ENCODE assay signal across 8 cellular contexts in the genomic region with DNA sequence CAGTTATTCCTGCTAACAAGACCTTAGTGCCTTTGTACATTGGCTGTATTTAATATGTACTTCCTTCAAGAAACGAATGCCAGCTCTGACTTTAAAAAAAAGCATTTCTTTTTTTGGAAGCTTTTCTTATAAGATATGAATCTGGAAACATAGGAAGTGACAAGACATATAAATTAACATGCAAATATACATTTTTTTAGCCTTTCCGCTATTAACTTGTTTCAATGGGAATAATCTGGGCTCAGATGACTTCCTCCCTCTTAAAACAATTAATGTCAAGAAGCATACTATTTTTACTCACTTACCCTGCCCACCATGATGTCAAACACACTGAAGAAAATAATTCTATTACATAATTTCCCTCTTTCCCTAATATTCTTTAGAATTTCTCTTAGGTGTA. TPM values are rescaled to one million over a fixed set of nuclear protein-coding genes. Genes with fewer than 3 reads are reported as not detected.
A peak's percentile ranks its signal among the peaks of the same experiment; 100 is the strongest.
DNase-seq lines count a peak whose midpoint lies in the region; ATAC-seq, FAIRE-seq and TF ChIP-seq lines count a peak whose summit lies in the region.

No MANE protein-coding gene starts in this region.

- intact Hi-C loops in OCI-LY7 (cut with micrococcal nuclease; ENCODE audit: unreplicated experiment), result loop anchor here (1.0 to 10.0 kb wide), 7 partner anchors 13 to 1161 kb away; partner anchors contain the start of genes ASPM, C1orf53 and NEK7

- H3K4me2 ChIP-seq in DOHH2 (ENCODE audit: low read length), result peak overlapping the region; percentile 79
- peak overlapping the region; percentile 82 for H3K4me2 ChIP-seq in OCI-LY7 (ENCODE audit: low read length)

- H4K20me1 ChIP-seq in DOHH2 (ENCODE audit: control insufficient read depth, insufficient read depth, low read depth, low read length), result no peaks in the 10 kb centered on the region
- H4K20me1 ChIP-seq in OCI-LY7 (ENCODE audit: insufficient read depth, low read length), result peaks cover 17% of the 10 kb centered on the region; the same call in 1 of the 2 replicates

- DNase-seq in OCI-LY7 (ENCODE audit: low spot score) (peak; percentile 25), osteocyte (ENCODE audit: extremely low spot score, unreplicated experiment) (no peak), urothelium cell line (ENCODE audit: low spot score) (no peak), NK-92 (lab: John Stamatoyannopoulos, UW; ENCODE audit: unreplicated experiment) (no peak), D341Med (ENCODE audit: low spot score) (no peak), OCI-M2 (lab: John Stamatoyannopoulos, UW; ENCODE audit: unreplicated experiment) (no peak)
- no peak for DNase-seq in effector memory CD8-positive, alpha-beta T cell

- peak overlapping the region; percentile 88; the same call in 1 of the 2 replicates for H2AFZ ChIP-seq in OCI-LY7 (ENCODE audit: low read length)

- no peaks in the 10 kb centered on the region for H3K9me3 Mint-ChIP-seq in effector memory CD8-positive, alpha-beta T cell
- no peaks in the 10 kb centered on the region for H3K9me3 Mint-ChIP-seq in osteocyte (ENCODE audit: unreplicated experiment)

- H3K4me3 Mint-ChIP-seq in effector memory CD8-positive, alpha-beta T cell, result peak overlapping the region; percentile 85 to 93
- H3K4me3 Mint-ChIP-seq in osteocyte (ENCODE audit: unreplicated experiment), result peak overlapping the region; percentile 76

- H3K27ac Mint-ChIP-seq in effector memory CD8-positive, alpha-beta T cell, result peak overlapping the region; percentile 98 to 99
- H3K27ac Mint-ChIP-seq in osteocyte (ENCODE audit: unreplicated experiment), result peak overlapping the region; percentile 67

- peaks cover 39 to 69% of the 10 kb centered on the region in 2 donors for H3K4me1 Mint-ChIP-seq in effector memory CD8-positive, alpha-beta T cell (ENCODE audit: low read depth in 2 of 2)
- peaks cover 32% of the 10 kb centered on the region for H3K4me1 Mint-ChIP-seq in osteocyte (ENCODE audit: unreplicated experiment)

- CTCF ChIA-PET in OCI-LY7 (lab: Charles Lee; ENCODE audit: unreplicated experiment), result no interaction called here

- H3K27ac ChIP-seq in DOHH2 (ENCODE audit: low read depth, low read length) (peak overlapping the region; percentile 68), OCI-LY7 (ENCODE audit: low read depth, low read length, poor library complexity, severe bottlenecking) (peak overlapping the region; percentile 85)

- no peak for FAIRE-seq in urothelium cell line (lab: Jason Lieb, UNC)

- peaks cover 11% of the 10 kb centered on the region for H3K36me3 ChIP-seq in DOHH2 (ENCODE audit: control insufficient read depth, low read length)
- peaks cover 29% of the 10 kb centered on the region for H3K36me3 ChIP-seq in OCI-LY7 (ENCODE audit: insufficient read depth, low read length)

- no peaks in the 10 kb centered on the region for H3K9me2 ChIP-seq in DOHH2 (replicated peaks; ENCODE audit: control insufficient read depth, low read length)
- H3K9me2 ChIP-seq in OCI-LY7 (ENCODE audit: insufficient read depth, low read length), result no peaks in the 10 kb centered on the region

- peak overlapping the region; percentile 86 for H3K4me3 ChIP-seq in DOHH2 (ENCODE audit: low read length)
- peak overlapping the region; percentile 85 for H3K4me3 ChIP-seq in OCI-LY7 (ENCODE audit: low read depth, low read length, poor library complexity, severe bottlenecking)

- BruUV-seq in OCI-LY7 (replicated peaks; lab: Mats Ljungman, UMichigan), result TSS peak; percentile 53

- peaks cover 25% of the 10 kb centered on the region for H3K36me3 Mint-ChIP-seq in effector memory CD8-positive, alpha-beta T cell (ENCODE audit: insufficient read depth)
- peaks cover 2% of the 10 kb centered on the region for H3K36me3 Mint-ChIP-seq in osteocyte (ENCODE audit: unreplicated experiment)

- ATAC-seq in effector memory CD8-positive, alpha-beta T cell (replicated peaks), result no peak

- H3K79me2 ChIP-seq in DOHH2 (ENCODE audit: control insufficient read depth, low read length) (peaks cover 48% of the 10 kb centered on the region), OCI-LY7 (ENCODE audit: insufficient read depth, low read depth, low read length) (peaks cover 40% of the 10 kb centered on the region)

- H3K9me3 ChIP-seq in DOHH2 (ENCODE audit: control insufficient read depth, insufficient read depth, low read length) (no peaks in the 10 kb centered on the region), OCI-LY7 (ENCODE audit: low read length) (peaks cover 2% of the 10 kb centered on the region; the same call in 1 of the 2 replicates)

- H3K27me3 ChIP-seq in DOHH2 (ENCODE audit: control insufficient read depth, low read length), result no peaks in the 10 kb centered on the region

- H3F3A ChIP-seq in DOHH2 (ENCODE audit: control insufficient read depth, insufficient read depth), result peaks cover 19% of the 10 kb centered on the region

- H3K27me3 Mint-ChIP-seq in effector memory CD8-positive, alpha-beta T cell, result no peaks in the 10 kb centered on the region
- H3K27me3 Mint-ChIP-seq in osteocyte (ENCODE audit: unreplicated experiment), result no peaks in the 10 kb centered on the region

- H3K4me1 ChIP-seq in DOHH2 (ENCODE audit: control insufficient read depth, low read length), result peaks cover 56% of the 10 kb centered on the region
- peaks cover 58% of the 10 kb centered on the region for H3K4me1 ChIP-seq in OCI-LY7 (ENCODE audit: insufficient read depth, low read length, poor library complexity, severe bottlenecking)

- POLR2A ChIA-PET in OCI-LY7 (lab: Charles Lee), result interaction anchor here (0.7 to 6.3 kb wide), 4 partner anchors 9 to 134 kb away, joined by 3 to 68 read pairs (median 3); no protein-coding TSS in a partner anchor

- TF ChIP-seq CTCF in DOHH2 (IDR thresholded peaks at IDR 0.05; ENCODE audit: low read depth, low read length, poor library complexity, severe bottlenecking) (no peak), OCI-LY7 (conservative IDR thresholded peaks at IDR 0.05; ENCODE audit: low read length) (no peak), osteocyte (IDR thresholded peaks at IDR 0.05) (no peak)

RNA-seq across cellular contexts. Expression of gene DENND1B, which starts 1.4 kb away (rescaled TPM):
- total RNA-seq in OCI-LY7 (2014; rRNA removed; shearing (Covaris generic)), result 11.4 and 17.4 TPM in 2 replicates
- total RNA-seq in OCI-LY7 (2022) (43.0 and 46.4 TPM in 2 replicates), osteocyte (10.1 and 10.2 TPM in 2 replicates)
